ENCODE assay signal across 13 cellular contexts in genomic region chr3:124234852-124235252, GRCh38.
"Had no signal": no experiment of that assay in that cellular context is flagged by ENCODE, and none has a peak within 500 bp of the region (broad histone marks: within the 10 kb centered on the region; RNA-seq: fewer than 3 reads in every experiment).

No MANE protein-coding gene starts in this region.

- H3K4me1 ChIP-seq: lower lobe of right lung, SJCRH30, thyroid gland, uterus had no signal

- H3K27ac ChIP-seq: lower lobe of right lung, neural progenitor cell, ovary, SJCRH30, uterus had no signal

- H3K9ac ChIP-seq: neural progenitor cell had no signal

- H3K36me3 ChIP-seq: lower lobe of right lung, neural progenitor cell, ovary, SJCRH30, thyroid gland, uterus had no signal

- DNase-seq: activated CD4-positive, alpha-beta memory T cell treated with anti-CD3 and anti-CD28 coated beads for 36 hours; activated CD4-positive, alpha-beta T cell treated with anti-CD3 and anti-CD28 coated beads for 36 hours; activated naive CD4-positive, alpha-beta T cell treated with anti-CD3 and anti-CD28 coated beads, Interleukin-2, amount 10 ng/mL, durations not matched to agents 7 days and 5 days; activated T-cell treated with anti-CD3 and anti-CD28 coated beads, Interleukin-2, amount 50 U/mL, for 24 hours; hypothalamus; lower lobe of right lung; ovary; SJCRH30; T-helper 2 cell; thyroid gland had no signal

- H3K9me3 ChIP-seq: lower lobe of right lung, ovary, SJCRH30, thyroid gland, uterus had no signal

- H3K4me3 ChIP-seq: lower lobe of right lung, neural progenitor cell, ovary, SJCRH30, thyroid gland, uterus had no signal

- FAIRE-seq: astrocyte had no signal

- ATAC-seq: activated CD4-positive, alpha-beta T cell treated with anti-CD3 and anti-CD28 coated beads for 36 hours; lower lobe of right lung had no signal

- H3K27me3 ChIP-seq: neural progenitor cell, ovary, SJCRH30, thyroid gland, uterus had no signal
